22 cellular contexts compared by ENCODE assay signal in genomic region chr12:115324949-115325638, GRCh38.
DNase-seq lines count a peak whose midpoint lies in the region; ATAC-seq and TF ChIP-seq lines count a peak whose summit lies in the region.
"Had no signal": no experiment of that assay in that cellular context is flagged by ENCODE, and none has a peak within 500 bp of the region (broad histone marks: within the 10 kb centered on the region; RNA-seq: fewer than 3 reads in every experiment).

No MANE protein-coding gene starts in this region.

- CTCF ChIA-PET in IMR-90 (lab: Yijun Ruan, JAX), result interaction anchor here (0.6 kb wide), 1 partner anchor 33 kb away, joined by 8 read pairs; no protein-coding TSS in a partner anchor

- H2BK120ac ChIP-seq in IMR-90 (ENCODE audit: low read depth, low read length), result no peak overlapping the region

- no peaks in the 10 kb centered on the region; a peak in 1 of 4 replicates for H3K79me1 ChIP-seq in IMR-90 (ENCODE audit: low read depth in 1 of 2, low read length in 2 of 2)

- no peak overlapping the region for H4K8ac ChIP-seq in IMR-90 (ENCODE audit: low read depth in 2 of 2, low read length in 2 of 2)

- H3K9me3 ChIP-seq in IMR-90 (ENCODE audit: control insufficient read depth, insufficient read depth, low read length) (no peaks in the 10 kb centered on the region), subcutaneous abdominal adipose tissue (ENCODE audit: control insufficient read depth in 5 of 5, low read length in 5 of 5) (no peaks in the 10 kb centered on the region)
- H3K9me3 ChIP-seq: MG63, tibial nerve had no signal

- dilution Hi-C loops in IMR-90 (cut with HindIII; ENCODE audit: low sequenced_read_pairs, unreplicated experiment), result no loop called here

- H2AFZ ChIP-seq in IMR-90 (replicated peaks; ENCODE audit: low read length, poor library complexity), result no peak overlapping the region

- no peak overlapping the region for H2BK5ac ChIP-seq in IMR-90 (ENCODE audit: low read depth, low read length, poor library complexity, severe bottlenecking)

- TF ChIP-seq RAD21 in IMR-90 (IDR thresholded peaks at IDR 0.05; ENCODE audit: low read length), result no peak

- no peak overlapping the region for H2AK5ac ChIP-seq in IMR-90 (ENCODE audit: low read depth, low read length)

- TF ChIP-seq CTCF in IMR-90 (conservative IDR thresholded peaks at IDR 0.05; ENCODE audit: low read depth, low read length) (no peak), coronary artery (IDR thresholded peaks at IDR 0.05) (no peak)

- H3K4me3 ChIP-seq in IMR-90 (ENCODE audit: insufficient read depth, low read depth, low read length) (no peak overlapping the region), subcutaneous abdominal adipose tissue (ENCODE audit: low read depth in 1 of 5, low read length in 5 of 5) (no peak overlapping the region), coronary artery (no peak overlapping the region)
- H3K4me3 ChIP-seq: MG63, tibial nerve had no signal

- no peak overlapping the region for H4K5ac ChIP-seq in IMR-90 (ENCODE audit: low read depth, low read length)

- H3K56ac ChIP-seq in IMR-90 (ENCODE audit: extremely low read depth, insufficient read depth, low read length), result no peak overlapping the region

- POLR2A ChIA-PET in IMR-90 (lab: Charles Lee; ENCODE audit: unreplicated experiment), result no interaction called here

- in situ Hi-C loops in IMR-90 (cut with MboI; ENCODE audit: low sequenced_read_pairs), result loop anchor here (25.0 kb wide), 1 partner anchor 913 kb away; the partner anchor contains the start of gene TBX5

- H3K14ac ChIP-seq in IMR-90 (replicated peaks; ENCODE audit: low read depth, low read length), result no peak overlapping the region

- no peak overlapping the region for H2BK20ac ChIP-seq in IMR-90 (ENCODE audit: low read depth, low read length)

- H3K27ac ChIP-seq in IMR-90 (ENCODE audit: insufficient read depth, low read length), result no peak overlapping the region
- peak overlapping the region; percentile 31 for H3K27ac ChIP-seq in subcutaneous abdominal adipose tissue (ENCODE audit: low read depth, low read length)
- no peak overlapping the region for H3K27ac ChIP-seq in coronary artery
- H3K27ac ChIP-seq: RWPE1 had no signal

- no CpG with 5 or more reads among the region's 5 CpGs for WGBS in IMR-90 (ENCODE audit: extremely low coverage in 2 of 2, insufficient read length in 1 of 2), 2 experiments

- H3K27me3 ChIP-seq in IMR-90 (ENCODE audit: control insufficient read depth, insufficient read depth, low read length), result no peaks in the 10 kb centered on the region
- H3K27me3 ChIP-seq in subcutaneous abdominal adipose tissue (ENCODE audit: control insufficient read depth in 5 of 5, insufficient read depth in 4 of 5, low read length in 5 of 5), result no peaks in the 10 kb centered on the region
- H3K27me3 ChIP-seq: MG63, tibial nerve had no signal

- no peak overlapping the region for H4K91ac ChIP-seq in IMR-90 (ENCODE audit: insufficient read depth, low read depth, low read length)

- ATAC-seq in IMR-90 (ENCODE audit: low read depth), result no peak

- no peak for TF ChIP-seq POLR2A in IMR-90 (IDR thresholded peaks at IDR 0.05; ENCODE audit: low read depth, low read length)

- H3K9ac ChIP-seq in IMR-90 (ENCODE audit: low read depth, low read length) (no peak overlapping the region), subcutaneous abdominal adipose tissue (ENCODE audit: low read length in 5 of 5) (no peak overlapping the region)

- no peak overlapping the region for H3K18ac ChIP-seq in IMR-90 (ENCODE audit: low read depth, low read length)

- H3K4me2 ChIP-seq in IMR-90 (ENCODE audit: low read depth, low read length), result no peak overlapping the region

- H3K36me3 ChIP-seq in IMR-90 (ENCODE audit: control insufficient read depth, insufficient read depth, low read length) (no peaks in the 10 kb centered on the region), subcutaneous abdominal adipose tissue (ENCODE audit: control insufficient read depth in 5 of 5, insufficient read depth in 5 of 5, low read length in 5 of 5) (no peaks in the 10 kb centered on the region)
- H3K36me3 ChIP-seq: MG63, tibial nerve had no signal

- no peak overlapping the region; the same call in 2 of the 3 replicates for H2BK15ac ChIP-seq in IMR-90 (ENCODE audit: low read depth, low read length)

- H3K4me1 ChIP-seq in IMR-90 (ENCODE audit: control insufficient read depth, insufficient read depth, low read length) (peaks cover 1% of the 10 kb centered on the region; the same call in 1 of the 2 replicates), subcutaneous abdominal adipose tissue (ENCODE audit: control insufficient read depth in 5 of 5, insufficient read depth in 5 of 5, low read length in 5 of 5) (peaks cover 0 to 31% (median 24%) of the 10 kb centered on the region in 5 donors)

- BruUV-seq in IMR-90 (replicated peaks; lab: Mats Ljungman, UMichigan), result no TSS peak

- H3K23ac ChIP-seq in IMR-90 (ENCODE audit: low read depth, low read length), result no peak overlapping the region

- intact Hi-C loops in IMR-90 (cut with micrococcal nuclease), result no loop called here

- no peaks in the 10 kb centered on the region for H4K20me1 ChIP-seq in IMR-90 (ENCODE audit: insufficient read depth, low read length)

- DNase-seq in IMR-90, result no peak
- DNase-seq in cerebellar cortex (ENCODE audit: low spot score), result peak; percentile 10
- peak; percentile 48 for DNase-seq in medulla oblongata (ENCODE audit: extremely low spot score)
- DNase-seq in SIG-M5 treated with dmso at 0.1 percent for 504 hours (lab: John Stamatoyannopoulos, UW; ENCODE audit: unreplicated experiment), result no peak
- no peak for DNase-seq in activated CD4-positive, alpha-beta T cell treated with anti-CD3 and anti-CD28 coated beads for 4 hours
- DNase-seq in coronary artery (ENCODE audit: low spot score), result no peak
- DNase-seq: activated B cell treated with CpG ODN at 0.5 μM for 24 hours; activated CD4-positive, alpha-beta memory T cell treated with anti-CD3 and anti-CD28 coated beads, Interleukin-2, amount 10 ng/mL, durations not matched to agents 7 days and 5 days; CD4-positive, CD25-positive, alpha-beta regulatory T cell; effector CD4-positive, alpha-beta T cell; EL; kidney; MG63; naive B cell; NCI-H1417 treated with DMSO at 0.1 percent for 48 hours; NCI-H446; NCI-H82; stimulated activated naive CD4-positive, alpha-beta T cell treated with Interleukin-2 at 50 U/mL for 16 hours; T1000 had no signal

- 0 out of 2 replicates have a peak overlapping the region, but pooled peaks have one; percentile 4 for H3K4ac ChIP-seq in IMR-90 (ENCODE audit: low read depth, low read length)

- H3K9me1 ChIP-seq in IMR-90 (ENCODE audit: insufficient read depth, low read length), result no peaks in the 10 kb centered on the region; the same call in 1 of the 2 replicates

- H2AK9ac ChIP-seq in IMR-90 (replicated peaks; ENCODE audit: low read depth, low read length, poor library complexity), result no peak overlapping the region

TF ChIP-seq in IMR-90, 13 proteins besides CTCF, POLR2A, EP300 and RAD21:
- TF ChIP-seq ELK1 (IDR thresholded peaks at IDR 0.05; ENCODE audit: borderline replicate concordance, low read depth, low read length) (no peak), CEBPB (IDR thresholded peaks at IDR 0.05; ENCODE audit: low read depth, low read length) (no peak), MAZ (IDR thresholded peaks at IDR 0.05; ENCODE audit: borderline replicate concordance, low read depth, low read length) (no peak), RCOR1 (IDR thresholded peaks at IDR 0.05; ENCODE audit: insufficient replicate concordance, low read length) (no peak), FOS (IDR thresholded peaks at IDR 0.05; ENCODE audit: low read depth, low read length) (no peak), MAFK (IDR thresholded peaks at IDR 0.05; ENCODE audit: low read depth, low read length) (no peak), NFE2L2 (IDR thresholded peaks at IDR 0.05; ENCODE audit: low read depth, low read length) (no peak), RFX5 (IDR thresholded peaks at IDR 0.05; ENCODE audit: low read depth, low read length) (no peak)
- TF ChIP-seq, protein P1, sequence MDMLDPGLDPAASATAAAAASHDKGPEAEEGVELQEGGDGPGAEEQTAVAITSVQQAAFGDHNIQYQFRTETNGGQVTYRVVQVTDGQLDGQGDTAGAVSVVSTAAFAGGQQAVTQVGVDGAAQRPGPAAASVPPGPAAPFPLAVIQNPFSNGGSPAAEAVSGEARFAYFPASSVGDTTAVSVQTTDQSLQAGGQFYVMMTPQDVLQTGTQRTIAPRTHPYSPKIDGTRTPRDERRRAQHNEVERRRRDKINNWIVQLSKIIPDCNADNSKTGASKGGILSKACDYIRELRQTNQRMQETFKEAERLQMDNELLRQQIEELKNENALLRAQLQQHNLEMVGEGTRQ (IDR thresholded peaks at IDR 0.05; ENCODE audit: low read depth, low read length), result no peak

Comparison
In these comparisons a context has a peak if more than half of its experiments do, and no peak if none do; other contexts are left out.
1. DNase-seq: peak in cerebellar cortex (single experiment) and medulla oblongata (single experiment); none in IMR-90 (single experiment), SIG-M5 treated with dmso at 0.1 percent for 504 hours (single experiment), activated CD4-positive, alpha-beta T cell treated with anti-CD3 and anti-CD28 coated beads for 4 hours (0 of 2) and coronary artery (single experiment).